Comparison of ENCODE assay signal across 1 cellular context in genomic region chr17:55668581-55668980, GRCh38.
TF ChIP-seq lines count a peak whose summit lies in the region.

No MANE protein-coding gene starts in this region.

TF ChIP-seq in K562, 482 proteins besides CTCF, POLR2A, EP300 and RAD21 (continued from another document):
- TF ChIP-seq TCF7L2 (IDR thresholded peaks at IDR 0.05; ENCODE audit: low read depth, low read length) (no peak), E2F4 (CRISPR knock-in tag; IDR thresholded peaks at IDR 0.05; ENCODE audit: low read depth) (no peak), SETDB1 (IDR thresholded peaks at IDR 0.05; ENCODE audit: low read length) (no peak), ZNF165 (CRISPR knock-in tag; IDR thresholded peaks at IDR 0.05; ENCODE audit: borderline replicate concordance) (no peak), TCF15 (CRISPR knock-in tag; IDR thresholded peaks at IDR 0.05) (no peak), FOXO4 (CRISPR knock-in tag; IDR thresholded peaks at IDR 0.05) (no peak), SRSF1 (IDR thresholded peaks at IDR 0.05; ENCODE audit: low read depth, low read length) (no peak)
